Comparison of ENCODE assay signal across 1 cellular context in the genomic region with DNA sequence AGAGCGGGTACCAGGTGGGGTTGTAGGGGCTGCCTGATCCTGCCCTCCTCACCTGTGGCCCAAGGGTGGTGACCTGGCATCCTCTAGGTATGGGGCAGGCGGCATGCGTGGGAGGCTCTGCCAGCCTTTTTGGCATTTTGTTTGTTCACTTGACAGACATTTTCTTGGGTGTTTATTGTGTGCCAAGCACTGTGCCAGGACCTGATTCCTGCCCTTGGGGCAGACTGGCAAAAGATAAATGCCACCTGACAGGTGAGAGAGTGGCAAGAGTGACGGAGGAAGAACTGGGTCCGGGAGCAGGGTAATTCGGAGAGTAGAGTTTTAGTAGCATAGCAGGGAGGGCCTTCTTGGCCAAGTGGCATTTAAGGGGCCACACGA.
TF ChIP-seq lines count a peak whose summit lies in the region.

No MANE protein-coding gene starts in this region.

TF ChIP-seq in HEK293, 187 proteins besides CTCF, POLR2A, EP300 and RAD21 (continued from another document):
- TF ChIP-seq, protein P1, sequence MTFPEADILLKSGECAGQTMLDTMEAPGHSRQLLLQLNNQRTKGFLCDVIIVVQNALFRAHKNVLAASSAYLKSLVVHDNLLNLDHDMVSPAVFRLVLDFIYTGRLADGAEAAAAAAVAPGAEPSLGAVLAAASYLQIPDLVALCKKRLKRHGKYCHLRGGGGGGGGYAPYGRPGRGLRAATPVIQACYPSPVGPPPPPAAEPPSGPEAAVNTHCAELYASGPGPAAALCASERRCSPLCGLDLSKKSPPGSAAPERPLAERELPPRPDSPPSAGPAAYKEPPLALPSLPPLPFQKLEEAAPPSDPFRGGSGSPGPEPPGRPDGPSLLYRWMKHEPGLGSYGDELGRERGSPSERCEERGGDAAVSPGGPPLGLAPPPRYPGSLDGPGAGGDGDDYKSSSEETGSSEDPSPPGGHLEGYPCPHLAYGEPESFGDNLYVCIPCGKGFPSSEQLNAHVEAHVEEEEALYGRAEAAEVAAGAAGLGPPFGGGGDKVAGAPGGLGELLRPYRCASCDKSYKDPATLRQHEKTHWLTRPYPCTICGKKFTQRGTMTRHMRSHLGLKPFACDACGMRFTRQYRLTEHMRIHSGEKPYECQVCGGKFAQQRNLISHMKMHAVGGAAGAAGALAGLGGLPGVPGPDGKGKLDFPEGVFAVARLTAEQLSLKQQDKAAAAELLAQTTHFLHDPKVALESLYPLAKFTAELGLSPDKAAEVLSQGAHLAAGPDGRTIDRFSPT (tag by site-specific recombination; IDR thresholded peaks at IDR 0.05), result peak; percentile 68; the same call in 1 of the 2 replicates
- TF ChIP-seq ZNF629 (tag by site-specific recombination; IDR thresholded peaks at IDR 0.05), result no peak
- peak; percentile 36; the same call in 1 of the 2 replicates for TF ChIP-seq ZEB2 (tag by site-specific recombination; IDR thresholded peaks at IDR 0.05)
